ENCODE assay signal across 8 cellular contexts in genomic region chr4:111937368-111937767, GRCh38.
DNase-seq lines count a peak whose midpoint lies in the region; ATAC-seq, FAIRE-seq and TF ChIP-seq lines count a peak whose summit lies in the region.

No MANE protein-coding gene starts in this region.

- peaks cover 5% of the 10 kb centered on the region for H3K4me1 Mint-ChIP-seq in neural progenitor cell

- no peak overlapping the region for H3K27ac ChIP-seq in neural progenitor cell
- no peak overlapping the region for H3K27ac ChIP-seq in upper lobe of right lung

- FAIRE-seq in RCC 7860 (lab: Jason Lieb, UNC): no peak

- no peaks in the 10 kb centered on the region for H3F3A ChIP-seq in neural progenitor cell (ENCODE audit: low read depth)

- no peaks in the 10 kb centered on the region for H3K9me3 ChIP-seq in adipocyte (ENCODE audit: control insufficient read depth, low read length)
- H3K9me3 ChIP-seq in neural progenitor cell (ENCODE audit: low read depth): no peaks in the 10 kb centered on the region
- no peaks in the 10 kb centered on the region for H3K9me3 ChIP-seq in upper lobe of right lung

- H4K20me1 ChIP-seq in neural progenitor cell (ENCODE audit: low read depth): no peaks in the 10 kb centered on the region

- H3K4me2 ChIP-seq in neural progenitor cell: no peak overlapping the region

- H3K9me3 Mint-ChIP-seq in neural progenitor cell: no peaks in the 10 kb centered on the region

- H3K4me1 ChIP-seq in adipocyte (ENCODE audit: control insufficient read depth, insufficient read depth, low read length): no peaks in the 10 kb centered on the region
- H3K4me1 ChIP-seq in neural progenitor cell: peaks cover 12% of the 10 kb centered on the region
- H3K4me1 ChIP-seq in upper lobe of right lung: no peaks in the 10 kb centered on the region

- no peak overlapping the region for H3K9ac ChIP-seq in adipocyte (ENCODE audit: low read length)
- no peak overlapping the region for H3K9ac ChIP-seq in neural progenitor cell

- H3K79me2 ChIP-seq in neural progenitor cell (ENCODE audit: low read depth): no peaks in the 10 kb centered on the region

- H3K4me3 Mint-ChIP-seq in neural progenitor cell: no peak overlapping the region

- intact Hi-C loops in upper lobe of right lung (cut with DNase I): no loop called here

- no peaks in the 10 kb centered on the region for H3K36me3 Mint-ChIP-seq in neural progenitor cell

- H3K36me3 ChIP-seq in adipocyte (ENCODE audit: control insufficient read depth, insufficient read depth, low read length, severe bottlenecking) (no peaks in the 10 kb centered on the region), neural progenitor cell (no peaks in the 10 kb centered on the region), upper lobe of right lung (no peaks in the 10 kb centered on the region)

- TF ChIP-seq CTCF in GM10248 (IDR thresholded peaks at IDR 0.05; ENCODE audit: control extremely low read depth, extremely low read depth, low read depth, missing control alignments) (peak; percentile 54), LNCaP clone FGC (IDR thresholded peaks at IDR 0.05; ENCODE audit: control insufficient read depth, extremely low read depth, insufficient read depth) (peak; percentile 55), neural progenitor cell (IDR thresholded peaks at IDR 0.05) (peak; percentile 51), upper lobe of right lung (IDR thresholded peaks at IDR 0.05) (no peak)

- no peak overlapping the region for H2AFZ ChIP-seq in neural progenitor cell (replicated peaks)

- H3K4me3 ChIP-seq in LNCaP clone FGC (ENCODE audit: low read depth, low read length) (no peak overlapping the region), adipocyte (ENCODE audit: low read length) (no peak overlapping the region), neural progenitor cell (no peak overlapping the region), upper lobe of right lung (no peak overlapping the region)

- H3K27me3 Mint-ChIP-seq in neural progenitor cell (ENCODE audit: insufficient read depth, low read depth): no peaks in the 10 kb centered on the region

- ATAC-seq in GM21723 (IDR thresholded peaks at IDR 0.05; ENCODE audit: unreplicated experiment) (peak; percentile 77), upper lobe of right lung (no peak)

- peak; percentile 14 for DNase-seq in GM10248 (ENCODE audit: extremely low spot score)
- DNase-seq in LNCaP clone FGC (ENCODE audit: low read depth): peak; percentile 14
- peak; percentile 44 for DNase-seq in adipocyte (ENCODE audit: low read depth)
- peak; percentile 13 for DNase-seq in neural progenitor cell (ENCODE audit: low spot score)
- no peak for DNase-seq in RCC 7860 (ENCODE audit: low spot score)
- DNase-seq in activated CD4-positive, alpha-beta T cell treated with anti-CD3 and anti-CD28 coated beads, Interleukin-2, amount 50 U/mL, for 4 hours: no peak
- DNase-seq in upper lobe of right lung: no peak

- CTCF ChIA-PET in GM10248 (lab: Yijun Ruan, JAX): interaction anchor here (0.7 to 2.3 kb wide), 7 partner anchors 9 to 305 kb away, joined by 3 to 8 read pairs (median 4); no protein-coding TSS in a partner anchor

- no peaks in the 10 kb centered on the region for H3K27me3 ChIP-seq in adipocyte (replicated peaks; ENCODE audit: control insufficient read depth, insufficient read depth, low read length)
- H3K27me3 ChIP-seq in neural progenitor cell: no peaks in the 10 kb centered on the region
- peaks cover 7% of the 10 kb centered on the region for H3K27me3 ChIP-seq in upper lobe of right lung

- no peak overlapping the region for H3K27ac Mint-ChIP-seq in neural progenitor cell

- POLR2A ChIA-PET in GM10248 (lab: Yijun Ruan, JAX): no interaction called here

Comparison
In these comparisons a context has a peak if more than half of its experiments do, and no peak if none do; other contexts are left out.
1. DNase-seq: peak in GM10248 (single experiment), LNCaP clone FGC (single experiment), adipocyte (single experiment) and neural progenitor cell (single experiment); none in RCC 7860 (single experiment), activated CD4-positive, alpha-beta T cell treated with anti-CD3 and anti-CD28 coated beads, Interleukin-2, amount 50 U/mL, for 4 hours (0 of 2) and upper lobe of right lung (single experiment).